19 cellular contexts compared by ENCODE assay signal in genomic region chr10:49837685-49838084, GRCh38.
DNase-seq lines count a peak whose midpoint lies in the region; ATAC-seq, FAIRE-seq and TF ChIP-seq lines count a peak whose summit lies in the region.
"Had no signal": no experiment of that assay in that cellular context is flagged by ENCODE, and none has a peak within 500 bp of the region (broad histone marks: within the 10 kb centered on the region; RNA-seq: fewer than 3 reads in every experiment).

No MANE protein-coding gene starts in this region.

- DNase-seq in Caco-2, result no peak
- DNase-seq in astrocyte (ENCODE audit: low read depth), result no peak
- DNase-seq in kidney tubule cell (ENCODE audit: low spot score), result peak; percentile 84
- no peak for DNase-seq in progenitor cell of endocrine pancreas (ENCODE audit: low spot score, unreplicated experiment)
- no peak for DNase-seq in sciatic nerve (ENCODE audit: low spot score)
- no peak for DNase-seq in left ventricle myocardium inferior
- DNase-seq in superior temporal gyrus (ENCODE audit: extremely low spot score), result no peak
- DNase-seq: COR-L47, HCEC 1CT, NCI-H1048, NCI-H226, NCI-H526 treated with DMSO at 0.1 percent for 48 hours, PC-9, Right ventricle myocardium superior had no signal

- H3K4me3 Mint-ChIP-seq in Caco-2 (ENCODE audit: unreplicated experiment) (peak overlapping the region; percentile 62), astrocyte (ENCODE audit: unreplicated experiment) (no peak overlapping the region), progenitor cell of endocrine pancreas (ENCODE audit: low read depth) (no peak overlapping the region)
- H3K4me3 Mint-ChIP-seq: CD14-positive monocyte had no signal

- FAIRE-seq in astrocyte (lab: Jason Lieb, UNC), result no peak
- FAIRE-seq: A204.1, GM18507 had no signal

- H3K27me3 ChIP-seq in Caco-2 (replicated peaks; ENCODE audit: control insufficient read depth, insufficient read depth, low read length) (no peaks in the 10 kb centered on the region), astrocyte (ENCODE audit: insufficient read depth, low read length) (no peaks in the 10 kb centered on the region), left ventricle myocardium inferior (ENCODE audit: low read depth) (no peaks in the 10 kb centered on the region)

- CTCF ChIA-PET in Caco-2 (lab: Charles Lee), result no interaction called here

- H4K20me1 ChIP-seq in astrocyte (ENCODE audit: insufficient read depth, low read length), result no peaks in the 10 kb centered on the region

- H3K4me1 Mint-ChIP-seq in Caco-2 (ENCODE audit: low read depth, unreplicated experiment), result peaks cover 27% of the 10 kb centered on the region
- H3K4me1 Mint-ChIP-seq in astrocyte (ENCODE audit: low read depth, unreplicated experiment), result peaks cover 40% of the 10 kb centered on the region
- peaks cover 27% of the 10 kb centered on the region for H3K4me1 Mint-ChIP-seq in progenitor cell of endocrine pancreas (ENCODE audit: low read depth)
- H3K4me1 Mint-ChIP-seq: CD14-positive monocyte had no signal

- H3K27ac ChIP-seq in astrocyte (ENCODE audit: low read depth, low read length), result no peak overlapping the region
- H3K27ac ChIP-seq in left ventricle myocardium inferior (replicated peaks), result no peak overlapping the region
- H3K27ac ChIP-seq: PC-9 had no signal

- H3K9me3 ChIP-seq in Caco-2 (0 out of 2 replicates have a peak, but pooled peaks cover 3% of the 10 kb centered on the region), astrocyte (ENCODE audit: insufficient read depth, low read depth, low read length) (no peaks in the 10 kb centered on the region), left ventricle myocardium inferior (replicated peaks) (no peaks in the 10 kb centered on the region)

- POLR2A ChIA-PET in Caco-2 (lab: Charles Lee), result no interaction called here

- no peak overlapping the region for H2AFZ ChIP-seq in astrocyte (ENCODE audit: low read depth, low read length)
- H2AFZ ChIP-seq: PC-9 had no signal

- H3K4me3 ChIP-seq in Caco-2 (ENCODE audit: low read depth, low read length) (no peak overlapping the region), astrocyte (ENCODE audit: insufficient read depth, low read depth, low read length) (no peak overlapping the region), left ventricle myocardium inferior (no peak overlapping the region)
- H3K4me3 ChIP-seq: GM12878, PC-9 had no signal

- H3K79me2 ChIP-seq in astrocyte (ENCODE audit: insufficient read depth, low read length), result no peaks in the 10 kb centered on the region

- H3K9ac ChIP-seq in astrocyte (ENCODE audit: low read length), result no peak overlapping the region

- H3K4me2 ChIP-seq in astrocyte (ENCODE audit: low read length), result no peak overlapping the region
- H3K4me2 ChIP-seq: PC-9 had no signal

- TF ChIP-seq CTCF in Caco-2 (IDR thresholded peaks at IDR 0.05; ENCODE audit: insufficient read depth in 1 of 2, low read depth in 1 of 2, low read length in 1 of 2, severe bottlenecking in 1 of 2, unreplicated experiment in 1 of 2) (no peak), astrocyte (IDR thresholded peaks at IDR 0.05; ENCODE audit: insufficient read depth, low read depth, low read length) (no peak), progenitor cell of endocrine pancreas (IDR thresholded peaks at IDR 0.05; ENCODE audit: unreplicated experiment) (no peak), left ventricle myocardium inferior (IDR thresholded peaks at IDR 0.05; ENCODE audit: borderline replicate concordance) (no peak)

- no peak for ATAC-seq in GM21528 (IDR thresholded peaks at IDR 0.05; ENCODE audit: low FRiP score, unreplicated experiment)
- no peak for ATAC-seq in sciatic nerve
- ATAC-seq: GM12878 had no signal

- H3K9me3 Mint-ChIP-seq in Caco-2 (ENCODE audit: unreplicated experiment) (no peaks in the 10 kb centered on the region), astrocyte (ENCODE audit: unreplicated experiment) (no peaks in the 10 kb centered on the region), progenitor cell of endocrine pancreas (ENCODE audit: low read depth) (no peaks in the 10 kb centered on the region)
- H3K9me3 Mint-ChIP-seq: CD14-positive monocyte had no signal

- peaks cover 56% of the 10 kb centered on the region for H3K36me3 Mint-ChIP-seq in Caco-2 (ENCODE audit: insufficient read depth, unreplicated experiment)
- H3K36me3 Mint-ChIP-seq in astrocyte (ENCODE audit: low read depth, unreplicated experiment), result peaks cover 4% of the 10 kb centered on the region
- peaks cover 13% of the 10 kb centered on the region for H3K36me3 Mint-ChIP-seq in progenitor cell of endocrine pancreas (ENCODE audit: insufficient read depth)

- TSS peak; percentile 91 for BruUV-seq in Caco-2 (replicated peaks; lab: Mats Ljungman, UMichigan)

- intact Hi-C loops in Caco-2 (cut with micrococcal nuclease; ENCODE audit: unreplicated experiment) (loop anchor here (1.0 to 2.0 kb wide), 2 partner anchors 8 to 75 kb away; partner anchors contain the start of gene OGDHL), sciatic nerve (cut with DNase I) (no loop called here), left ventricle myocardium inferior (cut with micrococcal nuclease) (no loop called here)

- H3K4me1 ChIP-seq in Caco-2 (peaks cover 36% of the 10 kb centered on the region), astrocyte (ENCODE audit: insufficient read depth, low read length) (peaks cover 3% of the 10 kb centered on the region), left ventricle myocardium inferior (no peaks in the 10 kb centered on the region)

- H3K36me3 ChIP-seq in Caco-2 (ENCODE audit: control insufficient read depth, insufficient read depth, low read length) (peaks cover 2% of the 10 kb centered on the region), astrocyte (ENCODE audit: insufficient read depth, low read length) (peaks cover 8% of the 10 kb centered on the region), left ventricle myocardium inferior (peaks cover 66% of the 10 kb centered on the region)

- H3K27me3 Mint-ChIP-seq in Caco-2 (ENCODE audit: insufficient read depth, unreplicated experiment) (no peaks in the 10 kb centered on the region), astrocyte (ENCODE audit: low read depth, unreplicated experiment) (no peaks in the 10 kb centered on the region), progenitor cell of endocrine pancreas (no peaks in the 10 kb centered on the region)

- H3K27ac Mint-ChIP-seq in Caco-2 (ENCODE audit: unreplicated experiment) (peak overlapping the region; percentile 87), astrocyte (ENCODE audit: unreplicated experiment) (peak overlapping the region; percentile 94), progenitor cell of endocrine pancreas (peak overlapping the region; percentile 92)
